In genomic region chr18:48835119-48835518, GRCh38 we compare ENCODE assay signal across 1 cellular context.
TF ChIP-seq lines count a peak whose summit lies in the region.

No MANE protein-coding gene starts in this region.

TF ChIP-seq in SK-N-SH treated with all-trans-retinoic acid at 6 μM for 48 hours, 23 proteins besides CTCF, POLR2A, EP300 and RAD21 (continued from another document):
- TF ChIP-seq TSHZ2 (CRISPR knock-in tag; IDR thresholded peaks at IDR 0.05) = no peak
